Comparison of ENCODE assay signal across 12 cellular contexts in genomic region chr6:48087448-48087847, GRCh38. TPM values are rescaled to one million over a fixed set of nuclear protein-coding genes. Genes with fewer than 3 reads are reported as not detected.
DNase-seq lines count a peak whose midpoint lies in the region; ATAC-seq, FAIRE-seq and TF ChIP-seq lines count a peak whose summit lies in the region.
"Had no signal": no experiment of that assay in that cellular context is flagged by ENCODE, and none has a peak within 500 bp of the region (broad histone marks: within the 10 kb centered on the region; RNA-seq: fewer than 3 reads in every experiment).

No MANE protein-coding gene starts in this region.

- TF ChIP-seq POLR2A in endothelial cell of umbilical vein (IDR thresholded peaks at IDR 0.05; ENCODE audit: low read depth, low read length), result no peak

- no TSS peak for BruUV-seq in endothelial cell of umbilical vein (replicated peaks; lab: Mats Ljungman, UMichigan)

- dilution Hi-C loops in endothelial cell of umbilical vein (cut with MboI; ENCODE audit: extremely low pct_ligation_motif_present, low sequenced_read_pairs), result no loop called here

- H3K27me3 ChIP-seq in left ventricle myocardium inferior (ENCODE audit: low read depth) (no peaks in the 10 kb centered on the region), OCI-LY1 (ENCODE audit: insufficient read depth, low read length) (no peaks in the 10 kb centered on the region), endothelial cell of umbilical vein (ENCODE audit: control insufficient read depth in 2 of 2, insufficient read depth in 2 of 2, low read length in 2 of 2) (no peaks in the 10 kb centered on the region), upper lobe of right lung (no peaks in the 10 kb centered on the region)
- H3K27me3 ChIP-seq in CD4-positive, alpha-beta memory T cell (ENCODE audit: insufficient read depth, low read length), result no peaks in the 10 kb centered on the region

- H3K9me1 ChIP-seq in endothelial cell of umbilical vein (replicated peaks; ENCODE audit: control insufficient read depth, extremely low read depth, insufficient read depth, low read length), result no peaks in the 10 kb centered on the region

- H3K4me3 Mint-ChIP-seq in CD4-positive, alpha-beta memory T cell, result no peak overlapping the region
- H3K4me3 Mint-ChIP-seq in stimulated activated effector memory CD8-positive, alpha-beta T cell treated with anti-CD3 and anti-CD28 coated beads, Interleukin-12 subunit alpha, Interleukin-12 subunit beta, amount 100 ng/mL, for 72 hours, result no peak overlapping the region
- H3K4me3 Mint-ChIP-seq: effector memory CD8-positive, alpha-beta T cell; natural killer cell treated with Interleukin-12 subunit alpha and Interleukin-12 subunit beta and Interleukin-15 and Interleukin-18, amount 100 ng/mL, for 72 hours had no signal

- H3K9ac ChIP-seq in OCI-LY1 (ENCODE audit: low read length), result no peak overlapping the region
- no peak overlapping the region for H3K9ac ChIP-seq in endothelial cell of umbilical vein (replicated peaks; ENCODE audit: extremely low read depth, insufficient read depth, low read length)

- no peaks in the 10 kb centered on the region for H3K79me2 ChIP-seq in OCI-LY1 (ENCODE audit: insufficient read depth, low read length)
- no peaks in the 10 kb centered on the region for H3K79me2 ChIP-seq in endothelial cell of umbilical vein (ENCODE audit: control insufficient read depth, insufficient read depth, low read length)

- H3K36me3 Mint-ChIP-seq in CD4-positive, alpha-beta memory T cell, result no peaks in the 10 kb centered on the region
- no peaks in the 10 kb centered on the region for H3K36me3 Mint-ChIP-seq in stimulated activated effector memory CD8-positive, alpha-beta T cell treated with anti-CD3 and anti-CD28 coated beads, Interleukin-12 subunit alpha, Interleukin-12 subunit beta, amount 100 ng/mL, for 72 hours
- H3K36me3 Mint-ChIP-seq: natural killer cell treated with Interleukin-12 subunit alpha and Interleukin-12 subunit beta and Interleukin-15 and Interleukin-18, amount 100 ng/mL, for 72 hours had no signal

- H3K4me3 ChIP-seq in left ventricle myocardium inferior (no peak overlapping the region), OCI-LY1 (ENCODE audit: low read depth, low read length, poor library complexity, severe bottlenecking) (no peak overlapping the region), endothelial cell of umbilical vein (replicated peaks in 1 of 3; ENCODE audit: insufficient read depth in 1 of 3, low read depth in 1 of 3, low read length in 3 of 3) (no peak overlapping the region), upper lobe of right lung (no peak overlapping the region)
- no peak overlapping the region for H3K4me3 ChIP-seq in CD4-positive, alpha-beta memory T cell (ENCODE audit: low read length in 2 of 2)

- no peaks in the 10 kb centered on the region for H3K27me3 Mint-ChIP-seq in CD4-positive, alpha-beta memory T cell
- H3K27me3 Mint-ChIP-seq: effector memory CD8-positive, alpha-beta T cell; natural killer cell treated with Interleukin-12 subunit alpha and Interleukin-12 subunit beta and Interleukin-15 and Interleukin-18, amount 100 ng/mL, for 72 hours had no signal

- H3K4me1 ChIP-seq in left ventricle myocardium inferior, result peaks cover 5% of the 10 kb centered on the region
- H3K4me1 ChIP-seq in OCI-LY1 (ENCODE audit: insufficient read depth, low read length, severe bottlenecking), result no peaks in the 10 kb centered on the region
- H3K4me1 ChIP-seq in endothelial cell of umbilical vein (ENCODE audit: control insufficient read depth, extremely low read depth, insufficient read depth, low read length), result no peaks in the 10 kb centered on the region
- peaks cover under 1% of the 10 kb centered on the region for H3K4me1 ChIP-seq in upper lobe of right lung
- H3K4me1 ChIP-seq in CD4-positive, alpha-beta memory T cell (ENCODE audit: insufficient read depth, low read length), result no peaks in the 10 kb centered on the region

- no peak overlapping the region for H3K27ac Mint-ChIP-seq in CD4-positive, alpha-beta memory T cell
- H3K27ac Mint-ChIP-seq in stimulated activated effector memory CD8-positive, alpha-beta T cell treated with anti-CD3 and anti-CD28 coated beads, Interleukin-12 subunit alpha, Interleukin-12 subunit beta, amount 100 ng/mL, for 72 hours, result no peak overlapping the region
- H3K27ac Mint-ChIP-seq: effector memory CD8-positive, alpha-beta T cell; natural killer cell treated with Interleukin-12 subunit alpha and Interleukin-12 subunit beta and Interleukin-15 and Interleukin-18, amount 100 ng/mL, for 72 hours had no signal

- no peak for DNase-seq in left ventricle myocardium inferior
- no peak for DNase-seq in Right ventricle myocardium superior
- peak; percentile 56 for DNase-seq in endothelial cell of umbilical vein (ENCODE audit: low read depth, low spot score)
- no peak for DNase-seq in upper lobe of right lung
- DNase-seq in CD4-positive, alpha-beta memory T cell, result no peak
- no peak for DNase-seq in mucosa of gallbladder (ENCODE audit: low spot score)
- DNase-seq in stimulated activated effector memory CD8-positive, alpha-beta T cell treated with anti-CD3 and anti-CD28 coated beads, Interleukin-12 subunit alpha, Interleukin-12 subunit beta, amount 100 ng/mL, for 72 hours (ENCODE audit: low spot score in 2 of 2), result no peak
- DNase-seq: DMS79; effector memory CD8-positive, alpha-beta T cell; NK-92 treated with Interleukin-12 subunit alpha and Interleukin-12 subunit beta, amount 100 ng/mL, for 24 hours had no signal

- H4K20me1 ChIP-seq in OCI-LY1 (ENCODE audit: insufficient read depth, low read length) (no peaks in the 10 kb centered on the region), endothelial cell of umbilical vein (replicated peaks; ENCODE audit: control insufficient read depth, extremely low read depth, insufficient read depth, low read length) (no peaks in the 10 kb centered on the region)

- POLR2A ChIA-PET in endothelial cell of umbilical vein (lab: Charles Lee), result no interaction called here
- POLR2A ChIA-PET in CD4-positive, alpha-beta memory T cell (lab: Charles Lee; ENCODE audit: partially characterized antibody), result no interaction called here

- H2AFZ ChIP-seq in OCI-LY1 (ENCODE audit: low read length) (no peak overlapping the region), endothelial cell of umbilical vein (ENCODE audit: low read depth, low read length) (no peak overlapping the region)

- H3K9me3 ChIP-seq in left ventricle myocardium inferior (replicated peaks) (peaks cover 8% of the 10 kb centered on the region), OCI-LY1 (ENCODE audit: low read length) (no peaks in the 10 kb centered on the region), endothelial cell of umbilical vein (replicated peaks; ENCODE audit: control insufficient read depth, insufficient read depth, low read length) (no peaks in the 10 kb centered on the region), upper lobe of right lung (no peaks in the 10 kb centered on the region)
- H3K9me3 ChIP-seq in CD4-positive, alpha-beta memory T cell (ENCODE audit: control insufficient read depth in 1 of 2, low read length in 2 of 2), result no peaks in the 10 kb centered on the region

- intact Hi-C loops in left ventricle myocardium inferior (cut with micrococcal nuclease) (no loop called here), Right ventricle myocardium superior (cut with DNase I) (no loop called here), endothelial cell of umbilical vein (cut with micrococcal nuclease) (loop anchor here (1.0 to 5.0 kb wide), 4 partner anchors 360 to 1335 kb away; no protein-coding TSS in a partner anchor), upper lobe of right lung (cut with DNase I) (no loop called here)
- intact Hi-C loops in CD4-positive, alpha-beta memory T cell (cut with micrococcal nuclease), result no loop called here

- H3K36me3 ChIP-seq in left ventricle myocardium inferior (no peaks in the 10 kb centered on the region), OCI-LY1 (ENCODE audit: insufficient read depth, low read length) (no peaks in the 10 kb centered on the region), endothelial cell of umbilical vein (ENCODE audit: control insufficient read depth in 2 of 2, extremely low read depth in 1 of 2, insufficient read depth in 2 of 2, low read length in 2 of 2) (no peaks in the 10 kb centered on the region), upper lobe of right lung (no peaks in the 10 kb centered on the region)
- no peaks in the 10 kb centered on the region for H3K36me3 ChIP-seq in CD4-positive, alpha-beta memory T cell (ENCODE audit: insufficient read depth, low read length)

- CTCF ChIA-PET in endothelial cell of umbilical vein (lab: Charles Lee), result interaction anchor here (0.6 to 2.7 kb wide), 19 partner anchors 11 to 1347 kb away, joined by 3 to 62 read pairs (median 4); no protein-coding TSS in a partner anchor
- CTCF ChIA-PET in CD4-positive, alpha-beta memory T cell (lab: Charles Lee; ENCODE audit: partially characterized antibody), result no interaction called here

- peak; percentile 52 for TF ChIP-seq CTCF in left ventricle myocardium inferior (IDR thresholded peaks at IDR 0.05; ENCODE audit: borderline replicate concordance)
- TF ChIP-seq CTCF in OCI-LY1 (IDR thresholded peaks at IDR 0.05; ENCODE audit: low read length), result peak; percentile 24; the same call in 1 of the 2 replicates
- peak in 1 of 2 donors; percentile 29 for TF ChIP-seq CTCF in endothelial cell of umbilical vein (IDR thresholded peaks at IDR 0.05; ENCODE audit: extremely low read depth in 1 of 2, insufficient read depth in 1 of 2, low read depth in 1 of 2, low read length in 2 of 2)
- peak; percentile 34 for TF ChIP-seq CTCF in upper lobe of right lung (IDR thresholded peaks at IDR 0.05)

- H3K27ac ChIP-seq in left ventricle myocardium inferior (replicated peaks), result no peak overlapping the region
- H3K27ac ChIP-seq in OCI-LY1 (ENCODE audit: low read depth, low read length, poor library complexity, severe bottlenecking), result no peak overlapping the region
- H3K27ac ChIP-seq in endothelial cell of umbilical vein (ENCODE audit: insufficient read depth, low read depth, low read length), result no peak overlapping the region
- no peak overlapping the region for H3K27ac ChIP-seq in upper lobe of right lung
- no peak overlapping the region for H3K27ac ChIP-seq in CD4-positive, alpha-beta memory T cell (ENCODE audit: low read depth, low read length)

- no peaks in the 10 kb centered on the region for H3K4me1 Mint-ChIP-seq in CD4-positive, alpha-beta memory T cell
- no peaks in the 10 kb centered on the region for H3K4me1 Mint-ChIP-seq in stimulated activated effector memory CD8-positive, alpha-beta T cell treated with anti-CD3 and anti-CD28 coated beads, Interleukin-12 subunit alpha, Interleukin-12 subunit beta, amount 100 ng/mL, for 72 hours

- H3K9me2 ChIP-seq in OCI-LY1 (ENCODE audit: low read depth, low read length), result no peaks in the 10 kb centered on the region

- FAIRE-seq in endothelial cell of umbilical vein (lab: Jason Lieb, UNC), result peak; percentile 8

- H3K4me2 ChIP-seq in OCI-LY1 (ENCODE audit: low read length) (no peak overlapping the region), endothelial cell of umbilical vein (ENCODE audit: insufficient read depth, low read length) (no peak overlapping the region)

- ATAC-seq in Right ventricle myocardium superior (ENCODE audit: poor library complexity) (no peak), upper lobe of right lung (no peak)
- ATAC-seq in stimulated activated effector memory CD8-positive, alpha-beta T cell treated with anti-CD3 and anti-CD28 coated beads, Interleukin-12 subunit alpha, Interleukin-12 subunit beta, amount 100 ng/mL, for 72 hours, result no peak
- ATAC-seq: effector memory CD8-positive, alpha-beta T cell; natural killer cell treated with Interleukin-12 subunit alpha and Interleukin-12 subunit beta and Interleukin-15 and Interleukin-18, amount 100 ng/mL, for 72 hours had no signal

- no peaks in the 10 kb centered on the region for H3F3A ChIP-seq in OCI-LY1 (ENCODE audit: insufficient read depth, low read length)

- peaks cover 0 to 5% (median 0%) of the 10 kb centered on the region in 8 donors for H3K9me3 Mint-ChIP-seq in CD4-positive, alpha-beta memory T cell
- H3K9me3 Mint-ChIP-seq in stimulated activated effector memory CD8-positive, alpha-beta T cell treated with anti-CD3 and anti-CD28 coated beads, Interleukin-12 subunit alpha, Interleukin-12 subunit beta, amount 100 ng/mL, for 72 hours, result peaks cover 6% of the 10 kb centered on the region
- H3K9me3 Mint-ChIP-seq: effector memory CD8-positive, alpha-beta T cell had no signal

RNA-seq across cellular contexts. Expression of gene PTCHD4, which starts 23.5 kb away (rescaled TPM):
- total RNA-seq in left ventricle myocardium inferior (1.0 TPM), Right ventricle myocardium superior (0.81 TPM), endothelial cell of umbilical vein (1.9 and 2.0 TPM in 2 replicates), upper lobe of right lung (4.1 TPM), mucosa of gallbladder (not detected)
- polyA plus RNA-seq in endothelial cell of umbilical vein, result 1.3 and 1.5 TPM in 2 replicates
- 0.90 and 1.1 TPM in 2 replicates for polyA plus RNA-seq in endothelial cell of umbilical vein (2011; cell fraction: cytosol; rRNA removed)
- 2.0 and 2.1 TPM in 2 replicates for polyA plus RNA-seq in endothelial cell of umbilical vein (2011; cell fraction: nucleus; rRNA removed)
- polyA plus RNA-seq in endothelial cell of umbilical vein (2012), result 2.6 and 5.8 TPM in 2 replicates
- polyA minus RNA-seq in endothelial cell of umbilical vein, result 3.6 and 4.2 TPM in 2 replicates
- polyA minus RNA-seq in endothelial cell of umbilical vein (2011; cell fraction: cytosol; rRNA and poly(A)+ RNA removed), result not detected
- polyA minus RNA-seq in endothelial cell of umbilical vein (2011; cell fraction: nucleus; rRNA and poly(A)+ RNA removed), result 7.7 and 8.4 TPM in 2 replicates
- not detected for total RNA-seq in CD4-positive, alpha-beta memory T cell
- not detected for polyA plus RNA-seq in CD4-positive, alpha-beta memory T cell
- total RNA-seq: natural killer cell treated with Interleukin-12 subunit alpha and Interleukin-12 subunit beta and Interleukin-15 and Interleukin-18, amount 100 ng/mL, for 72 hours had no signal
